In genomic region chr6:35736982-35737412, GRCh38 we compare ENCODE assay signal across 1 cellular context.
TF ChIP-seq lines count a peak whose summit lies in the region.

Gene ARMC12, plus strand, starts transcription at chr6:35737032. Its CDS starts 77 bp downstream, at chr6:35737109.

TF ChIP-seq in GM12878, 131 proteins besides CTCF, POLR2A, EP300 and RAD21 (continued from another document):
- TF ChIP-seq, protein P1, sequence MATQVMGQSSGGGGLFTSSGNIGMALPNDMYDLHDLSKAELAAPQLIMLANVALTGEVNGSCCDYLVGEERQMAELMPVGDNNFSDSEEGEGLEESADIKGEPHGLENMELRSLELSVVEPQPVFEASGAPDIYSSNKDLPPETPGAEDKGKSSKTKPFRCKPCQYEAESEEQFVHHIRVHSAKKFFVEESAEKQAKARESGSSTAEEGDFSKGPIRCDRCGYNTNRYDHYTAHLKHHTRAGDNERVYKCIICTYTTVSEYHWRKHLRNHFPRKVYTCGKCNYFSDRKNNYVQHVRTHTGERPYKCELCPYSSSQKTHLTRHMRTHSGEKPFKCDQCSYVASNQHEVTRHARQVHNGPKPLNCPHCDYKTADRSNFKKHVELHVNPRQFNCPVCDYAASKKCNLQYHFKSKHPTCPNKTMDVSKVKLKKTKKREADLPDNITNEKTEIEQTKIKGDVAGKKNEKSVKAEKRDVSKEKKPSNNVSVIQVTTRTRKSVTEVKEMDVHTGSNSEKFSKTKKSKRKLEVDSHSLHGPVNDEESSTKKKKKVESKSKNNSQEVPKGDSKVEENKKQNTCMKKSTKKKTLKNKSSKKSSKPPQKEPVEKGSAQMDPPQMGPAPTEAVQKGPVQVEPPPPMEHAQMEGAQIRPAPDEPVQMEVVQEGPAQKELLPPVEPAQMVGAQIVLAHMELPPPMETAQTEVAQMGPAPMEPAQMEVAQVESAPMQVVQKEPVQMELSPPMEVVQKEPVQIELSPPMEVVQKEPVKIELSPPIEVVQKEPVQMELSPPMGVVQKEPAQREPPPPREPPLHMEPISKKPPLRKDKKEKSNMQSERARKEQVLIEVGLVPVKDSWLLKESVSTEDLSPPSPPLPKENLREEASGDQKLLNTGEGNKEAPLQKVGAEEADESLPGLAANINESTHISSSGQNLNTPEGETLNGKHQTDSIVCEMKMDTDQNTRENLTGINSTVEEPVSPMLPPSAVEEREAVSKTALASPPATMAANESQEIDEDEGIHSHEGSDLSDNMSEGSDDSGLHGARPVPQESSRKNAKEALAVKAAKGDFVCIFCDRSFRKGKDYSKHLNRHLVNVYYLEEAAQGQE (IDR thresholded peaks at IDR 0.05; ENCODE audit: low read depth, low read length): no peak
- TF ChIP-seq, protein P2, sequence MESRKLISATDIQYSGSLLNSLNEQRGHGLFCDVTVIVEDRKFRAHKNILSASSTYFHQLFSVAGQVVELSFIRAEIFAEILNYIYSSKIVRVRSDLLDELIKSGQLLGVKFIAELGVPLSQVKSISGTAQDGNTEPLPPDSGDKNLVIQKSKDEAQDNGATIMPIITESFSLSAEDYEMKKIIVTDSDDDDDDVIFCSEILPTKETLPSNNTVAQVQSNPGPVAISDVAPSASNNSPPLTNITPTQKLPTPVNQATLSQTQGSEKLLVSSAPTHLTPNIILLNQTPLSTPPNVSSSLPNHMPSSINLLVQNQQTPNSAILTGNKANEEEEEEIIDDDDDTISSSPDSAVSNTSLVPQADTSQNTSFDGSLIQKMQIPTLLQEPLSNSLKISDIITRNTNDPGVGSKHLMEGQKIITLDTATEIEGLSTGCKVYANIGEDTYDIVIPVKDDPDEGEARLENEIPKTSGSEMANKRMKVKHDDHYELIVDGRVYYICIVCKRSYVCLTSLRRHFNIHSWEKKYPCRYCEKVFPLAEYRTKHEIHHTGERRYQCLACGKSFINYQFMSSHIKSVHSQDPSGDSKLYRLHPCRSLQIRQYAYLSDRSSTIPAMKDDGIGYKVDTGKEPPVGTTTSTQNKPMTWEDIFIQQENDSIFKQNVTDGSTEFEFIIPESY (IDR thresholded peaks at IDR 0.05): no peak
- no peak for TF ChIP-seq NFXL1 (IDR thresholded peaks at IDR 0.05; ENCODE audit: borderline replicate concordance)
- no peak for TF ChIP-seq RAD51 (IDR thresholded peaks at IDR 0.05)
